1 cellular context compared by ENCODE assay signal in the genomic region with DNA sequence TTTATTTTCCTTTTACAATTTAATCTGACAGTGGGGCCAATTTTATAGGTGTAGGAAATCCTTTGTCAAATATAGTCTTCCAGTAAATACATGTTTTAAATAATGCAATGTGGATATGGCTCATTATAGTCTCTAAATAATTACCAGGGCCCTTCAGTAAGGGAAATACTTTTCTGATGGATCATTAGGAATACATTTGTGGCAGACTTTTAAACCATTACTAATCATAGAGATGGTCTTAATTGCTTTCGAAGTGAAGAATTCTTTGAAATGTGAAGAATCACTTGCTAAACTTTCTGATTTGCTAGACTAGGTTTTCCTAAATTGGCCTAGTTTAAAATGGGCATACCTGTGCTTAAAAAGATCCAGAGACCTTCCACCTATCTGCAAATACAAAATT.
TF ChIP-seq lines count a peak whose summit lies in the region.

No MANE protein-coding gene starts in this region.

TF ChIP-seq in HCT116, 20 proteins besides CTCF, POLR2A, EP300 and RAD21 (continued from another document):
- no peak for TF ChIP-seq CBX3 (IDR thresholded peaks at IDR 0.05; ENCODE audit: low read depth)
- no peak for TF ChIP-seq EZH2phosphoT487 (IDR thresholded peaks at IDR 0.05; ENCODE audit: borderline replicate concordance)
- no peak for TF ChIP-seq ZNF274 (IDR thresholded peaks at IDR 0.05; ENCODE audit: low read depth, low read length)
- TF ChIP-seq FOSL1 (IDR thresholded peaks at IDR 0.05; ENCODE audit: low read depth): no peak
- TF ChIP-seq, protein P1, sequence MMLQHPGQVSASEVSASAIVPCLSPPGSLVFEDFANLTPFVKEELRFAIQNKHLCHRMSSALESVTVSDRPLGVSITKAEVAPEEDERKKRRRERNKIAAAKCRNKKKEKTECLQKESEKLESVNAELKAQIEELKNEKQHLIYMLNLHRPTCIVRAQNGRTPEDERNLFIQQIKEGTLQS (IDR thresholded peaks at IDR 0.05): no peak
- TF ChIP-seq EZH2 (IDR thresholded peaks at IDR 0.05): no peak
- TF ChIP-seq EGR1 (IDR thresholded peaks at IDR 0.05; ENCODE audit: low read depth): no peak
- no peak for TF ChIP-seq POLR2AphosphoS5 (IDR thresholded peaks at IDR 0.05; ENCODE audit: low read depth, low read length)
- no peak for TF ChIP-seq ELF1 (IDR thresholded peaks at IDR 0.05; ENCODE audit: borderline replicate concordance, low read depth)
- TF ChIP-seq SIN3A (IDR thresholded peaks at IDR 0.05; ENCODE audit: low read depth): no peak
- TF ChIP-seq, protein P2, sequence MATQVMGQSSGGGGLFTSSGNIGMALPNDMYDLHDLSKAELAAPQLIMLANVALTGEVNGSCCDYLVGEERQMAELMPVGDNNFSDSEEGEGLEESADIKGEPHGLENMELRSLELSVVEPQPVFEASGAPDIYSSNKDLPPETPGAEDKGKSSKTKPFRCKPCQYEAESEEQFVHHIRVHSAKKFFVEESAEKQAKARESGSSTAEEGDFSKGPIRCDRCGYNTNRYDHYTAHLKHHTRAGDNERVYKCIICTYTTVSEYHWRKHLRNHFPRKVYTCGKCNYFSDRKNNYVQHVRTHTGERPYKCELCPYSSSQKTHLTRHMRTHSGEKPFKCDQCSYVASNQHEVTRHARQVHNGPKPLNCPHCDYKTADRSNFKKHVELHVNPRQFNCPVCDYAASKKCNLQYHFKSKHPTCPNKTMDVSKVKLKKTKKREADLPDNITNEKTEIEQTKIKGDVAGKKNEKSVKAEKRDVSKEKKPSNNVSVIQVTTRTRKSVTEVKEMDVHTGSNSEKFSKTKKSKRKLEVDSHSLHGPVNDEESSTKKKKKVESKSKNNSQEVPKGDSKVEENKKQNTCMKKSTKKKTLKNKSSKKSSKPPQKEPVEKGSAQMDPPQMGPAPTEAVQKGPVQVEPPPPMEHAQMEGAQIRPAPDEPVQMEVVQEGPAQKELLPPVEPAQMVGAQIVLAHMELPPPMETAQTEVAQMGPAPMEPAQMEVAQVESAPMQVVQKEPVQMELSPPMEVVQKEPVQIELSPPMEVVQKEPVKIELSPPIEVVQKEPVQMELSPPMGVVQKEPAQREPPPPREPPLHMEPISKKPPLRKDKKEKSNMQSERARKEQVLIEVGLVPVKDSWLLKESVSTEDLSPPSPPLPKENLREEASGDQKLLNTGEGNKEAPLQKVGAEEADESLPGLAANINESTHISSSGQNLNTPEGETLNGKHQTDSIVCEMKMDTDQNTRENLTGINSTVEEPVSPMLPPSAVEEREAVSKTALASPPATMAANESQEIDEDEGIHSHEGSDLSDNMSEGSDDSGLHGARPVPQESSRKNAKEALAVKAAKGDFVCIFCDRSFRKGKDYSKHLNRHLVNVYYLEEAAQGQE (IDR thresholded peaks at IDR 0.05; ENCODE audit: low read depth): no peak
- TF ChIP-seq, protein P3, sequence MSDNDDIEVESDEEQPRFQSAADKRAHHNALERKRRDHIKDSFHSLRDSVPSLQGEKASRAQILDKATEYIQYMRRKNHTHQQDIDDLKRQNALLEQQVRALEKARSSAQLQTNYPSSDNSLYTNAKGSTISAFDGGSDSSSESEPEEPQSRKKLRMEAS (IDR thresholded peaks at IDR 0.05): no peak
- TF ChIP-seq JUND (IDR thresholded peaks at IDR 0.05): no peak
- TF ChIP-seq ZFX (IDR thresholded peaks at IDR 0.05): no peak
- no peak for TF ChIP-seq CEBPB (IDR thresholded peaks at IDR 0.05; ENCODE audit: low read depth)
- no peak for TF ChIP-seq YY1 (IDR thresholded peaks at IDR 0.05; ENCODE audit: extremely low read depth, insufficient replicate concordance, low read depth, low read length)
- no peak for TF ChIP-seq TCF7L2 (IDR thresholded peaks at IDR 0.05; ENCODE audit: borderline replicate concordance, extremely low read depth, insufficient read depth, insufficient read length)
- TF ChIP-seq, protein P4, sequence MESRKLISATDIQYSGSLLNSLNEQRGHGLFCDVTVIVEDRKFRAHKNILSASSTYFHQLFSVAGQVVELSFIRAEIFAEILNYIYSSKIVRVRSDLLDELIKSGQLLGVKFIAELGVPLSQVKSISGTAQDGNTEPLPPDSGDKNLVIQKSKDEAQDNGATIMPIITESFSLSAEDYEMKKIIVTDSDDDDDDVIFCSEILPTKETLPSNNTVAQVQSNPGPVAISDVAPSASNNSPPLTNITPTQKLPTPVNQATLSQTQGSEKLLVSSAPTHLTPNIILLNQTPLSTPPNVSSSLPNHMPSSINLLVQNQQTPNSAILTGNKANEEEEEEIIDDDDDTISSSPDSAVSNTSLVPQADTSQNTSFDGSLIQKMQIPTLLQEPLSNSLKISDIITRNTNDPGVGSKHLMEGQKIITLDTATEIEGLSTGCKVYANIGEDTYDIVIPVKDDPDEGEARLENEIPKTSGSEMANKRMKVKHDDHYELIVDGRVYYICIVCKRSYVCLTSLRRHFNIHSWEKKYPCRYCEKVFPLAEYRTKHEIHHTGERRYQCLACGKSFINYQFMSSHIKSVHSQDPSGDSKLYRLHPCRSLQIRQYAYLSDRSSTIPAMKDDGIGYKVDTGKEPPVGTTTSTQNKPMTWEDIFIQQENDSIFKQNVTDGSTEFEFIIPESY (IDR thresholded peaks at IDR 0.05; ENCODE audit: extremely low read depth, insufficient replicate concordance, low read length): no peak
